22 cellular contexts compared by ENCODE assay signal in the genomic region with DNA sequence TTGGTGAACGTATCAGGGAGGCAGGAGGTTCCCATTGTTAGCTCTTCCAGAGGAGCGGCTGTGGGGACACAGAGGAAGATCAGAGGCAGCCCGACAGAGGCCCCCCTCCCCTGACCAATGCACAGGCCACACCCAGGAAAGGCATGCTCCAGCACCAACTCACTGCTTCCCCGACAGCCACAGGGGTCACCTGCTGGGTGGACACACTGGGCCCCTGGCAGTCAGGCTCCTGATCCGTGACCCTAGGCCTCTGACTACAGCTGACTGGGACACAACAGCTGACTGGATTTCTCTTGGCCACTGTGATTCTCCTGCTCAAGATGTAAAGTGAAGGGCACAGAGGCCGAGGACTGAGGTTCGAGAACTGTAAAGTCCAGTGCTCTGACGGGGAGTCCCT.
DNase-seq lines count a peak whose midpoint lies in the region; ATAC-seq and TF ChIP-seq lines count a peak whose summit lies in the region.
"Had no signal": no experiment of that assay in that cellular context is flagged by ENCODE, and none has a peak within 500 bp of the region (broad histone marks: within the 10 kb centered on the region; RNA-seq: fewer than 3 reads in every experiment).

No MANE protein-coding gene starts in this region.

- H3K36me3 ChIP-seq in Caco-2 (ENCODE audit: control insufficient read depth, insufficient read depth, low read length) (peaks cover 3% of the 10 kb centered on the region), osteoblast (ENCODE audit: insufficient read depth, low read length) (peaks cover 86% of the 10 kb centered on the region), SJCRH30 (peaks cover 79% of the 10 kb centered on the region)

- no peaks in the 10 kb centered on the region for H4K20me1 ChIP-seq in osteoblast (ENCODE audit: insufficient read depth, low read length)

- no peaks in the 10 kb centered on the region for H3K4me1 Mint-ChIP-seq in Caco-2 (ENCODE audit: low read depth, unreplicated experiment)
- peaks cover 23% of the 10 kb centered on the region for H3K4me1 Mint-ChIP-seq in T-helper 17 cell
- H3K4me1 Mint-ChIP-seq in effector memory CD8-positive, alpha-beta T cell (ENCODE audit: low read depth in 2 of 2), result peaks cover 37 to 45% of the 10 kb centered on the region in 2 donors
- H3K4me1 Mint-ChIP-seq: neural progenitor cell had no signal

- BruUV-seq in Caco-2 (replicated peaks; lab: Mats Ljungman, UMichigan), result no TSS peak

- H3K79me2 ChIP-seq in osteoblast (ENCODE audit: insufficient read depth, low read length), result no peaks in the 10 kb centered on the region

- H2AFZ ChIP-seq in osteoblast (ENCODE audit: low read length), result no peak overlapping the region
- H2AFZ ChIP-seq: neural progenitor cell had no signal

- H3K27ac ChIP-seq in osteoblast (ENCODE audit: low read depth, low read length) (no peak overlapping the region), SJCRH30 (no peak overlapping the region)
- H3K27ac ChIP-seq: neural progenitor cell, psoas muscle, tibial artery had no signal

- POLR2A ChIA-PET in Caco-2 (lab: Charles Lee), result interaction anchor here (0.6 kb wide), 1 partner anchor 84 kb away, joined by 3 read pairs; the partner anchor contains the start of genes GTF3C1 and KATNIP

- CTCF ChIA-PET in Caco-2 (lab: Charles Lee), result interaction anchor here (0.6 kb wide), 1 partner anchor 355 kb away, joined by 5 read pairs; no protein-coding TSS in a partner anchor

- no peaks in the 10 kb centered on the region for H3K9me3 Mint-ChIP-seq in Caco-2 (ENCODE audit: unreplicated experiment)
- no peaks in the 10 kb centered on the region for H3K9me3 Mint-ChIP-seq in effector memory CD8-positive, alpha-beta T cell
- H3K9me3 Mint-ChIP-seq: neural progenitor cell had no signal

- H3K4me3 ChIP-seq in Caco-2 (ENCODE audit: low read depth, low read length) (no peak overlapping the region), osteoblast (ENCODE audit: insufficient read depth, low read length) (no peak overlapping the region), SJCRH30 (no peak overlapping the region)
- H3K4me3 ChIP-seq: GM12878, heart left ventricle, neural progenitor cell, psoas muscle, skin epidermis, tibial artery had no signal

- H3K27me3 Mint-ChIP-seq in Caco-2 (ENCODE audit: insufficient read depth, unreplicated experiment) (no peaks in the 10 kb centered on the region), T-helper 17 cell (no peaks in the 10 kb centered on the region)
- H3K27me3 Mint-ChIP-seq in effector memory CD8-positive, alpha-beta T cell, result no peaks in the 10 kb centered on the region

- intact Hi-C loops in Caco-2 (cut with micrococcal nuclease; ENCODE audit: unreplicated experiment), result loop anchor here (2.0 kb wide), 1 partner anchor 231 kb away; no protein-coding TSS in a partner anchor

- no peak for ATAC-seq in T-helper 17 cell
- ATAC-seq in effector memory CD8-positive, alpha-beta T cell (replicated peaks), result no peak
- no peak for ATAC-seq in GM19035 (IDR thresholded peaks at IDR 0.05; ENCODE audit: unreplicated experiment)
- ATAC-seq: GM12878, heart left ventricle, left lobe of liver, psoas muscle had no signal

- no peak for TF ChIP-seq CTCF in Caco-2 (IDR thresholded peaks at IDR 0.05; ENCODE audit: insufficient read depth in 1 of 2, low read depth in 1 of 2, low read length in 1 of 2, severe bottlenecking in 1 of 2, unreplicated experiment in 1 of 2)
- no peak for TF ChIP-seq CTCF in osteoblast (IDR thresholded peaks at IDR 0.05; ENCODE audit: extremely low read depth, low read depth, low read length)

- peaks cover 49% of the 10 kb centered on the region for H3K36me3 Mint-ChIP-seq in Caco-2 (ENCODE audit: insufficient read depth, unreplicated experiment)
- peaks cover 13% of the 10 kb centered on the region for H3K36me3 Mint-ChIP-seq in T-helper 17 cell (ENCODE audit: low read depth)
- peaks cover 79% of the 10 kb centered on the region for H3K36me3 Mint-ChIP-seq in effector memory CD8-positive, alpha-beta T cell (ENCODE audit: insufficient read depth)

- no peak overlapping the region for H3K4me3 Mint-ChIP-seq in Caco-2 (ENCODE audit: unreplicated experiment)
- peak overlapping the region; percentile 28 for H3K4me3 Mint-ChIP-seq in T-helper 17 cell
- H3K4me3 Mint-ChIP-seq in effector memory CD8-positive, alpha-beta T cell, result peak overlapping the region; percentile 86 to 94
- H3K4me3 Mint-ChIP-seq: neural progenitor cell had no signal

- H3K9me3 ChIP-seq in Caco-2, result no peaks in the 10 kb centered on the region
- no peaks in the 10 kb centered on the region for H3K9me3 ChIP-seq in T-helper 17 cell (ENCODE audit: control insufficient read depth, low read length, poor library complexity, severe bottlenecking)
- H3K9me3 ChIP-seq in osteoblast (ENCODE audit: low read depth, low read length), result no peaks in the 10 kb centered on the region
- no peaks in the 10 kb centered on the region for H3K9me3 ChIP-seq in SJCRH30 (replicated peaks)
- H3K9me3 ChIP-seq: heart left ventricle, psoas muscle, tibial artery had no signal

- H3K4me2 ChIP-seq in osteoblast (ENCODE audit: insufficient read depth, low read length), result no peak overlapping the region
- H3K4me2 ChIP-seq: neural progenitor cell had no signal

- DNase-seq in Caco-2 (peak; percentile 61 to 81), T-helper 17 cell (no peak), osteoblast (ENCODE audit: insufficient read length, low spot score, missing footprints) (peak; percentile 42), ureter (ENCODE audit: low spot score) (no peak), SJCRH30 (no peak)
- no peak for DNase-seq in effector memory CD8-positive, alpha-beta T cell
- DNase-seq: activated effector memory CD4-positive, alpha-beta T cell treated with anti-CD3 and anti-CD28 coated beads, Interleukin-2, amount 50 U/mL, for 16 hours; DND-41; midbrain; NCI-H1092 treated with DMSO at 0.1 percent for 48 hours; NCI-H2029; NCI-H345; NCI-H82; psoas muscle; stimulated activated naive CD4-positive, alpha-beta T cell; tibial artery had no signal

- H3K27me3 ChIP-seq in Caco-2 (replicated peaks; ENCODE audit: control insufficient read depth, insufficient read depth, low read length) (no peaks in the 10 kb centered on the region), osteoblast (ENCODE audit: insufficient read depth, low read length) (no peaks in the 10 kb centered on the region), SJCRH30 (no peaks in the 10 kb centered on the region)
- H3K27me3 ChIP-seq: heart left ventricle, neural progenitor cell, tibial artery had no signal

- H3K4me1 ChIP-seq in Caco-2, result peaks cover 20% of the 10 kb centered on the region
- peaks cover 3% of the 10 kb centered on the region for H3K4me1 ChIP-seq in osteoblast (ENCODE audit: insufficient read depth, low read length)
- H3K4me1 ChIP-seq in SJCRH30, result peaks cover 21% of the 10 kb centered on the region
- H3K4me1 ChIP-seq: neural progenitor cell, tibial artery had no signal

- no peak overlapping the region for H3K27ac Mint-ChIP-seq in Caco-2 (ENCODE audit: unreplicated experiment)
- H3K27ac Mint-ChIP-seq in T-helper 17 cell, result peak overlapping the region; percentile 94
- H3K27ac Mint-ChIP-seq in effector memory CD8-positive, alpha-beta T cell, result peak overlapping the region; percentile 98 to 99
- H3K27ac Mint-ChIP-seq: neural progenitor cell had no signal

Comparison
In these comparisons a context has a peak if more than half of its experiments do, and no peak if none do; other contexts are left out.
1. DNase-seq: peak in Caco-2 (2 of 2) and osteoblast (single experiment); none in T-helper 17 cell (0 of 3), effector memory CD8-positive, alpha-beta T cell (0 of 3), ureter (single experiment) and SJCRH30 (0 of 2).